14 cellular contexts compared by ENCODE assay signal in the genomic region with DNA sequence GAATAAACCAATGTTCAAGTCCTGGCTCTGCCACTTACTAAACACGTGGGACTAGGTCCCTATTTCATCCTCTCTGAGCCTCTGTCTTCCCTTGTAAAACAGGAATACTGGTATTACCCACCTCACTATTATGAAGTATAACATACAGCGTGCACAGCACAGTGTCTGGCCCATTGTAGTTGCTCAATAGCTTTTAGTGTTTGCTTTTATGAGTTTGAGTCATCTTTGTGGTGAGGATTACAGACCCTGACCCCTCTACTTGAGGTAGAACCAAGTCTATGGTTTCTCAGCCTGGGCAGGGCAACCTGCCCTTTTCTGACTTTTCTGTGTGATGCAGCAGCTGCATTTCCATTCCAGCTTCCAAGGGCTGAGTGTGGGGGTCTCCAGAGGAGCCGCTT. TPM values are rescaled to one million over a fixed set of nuclear protein-coding genes. Genes with fewer than 3 reads are reported as not detected.
DNase-seq lines count a peak whose midpoint lies in the region; ATAC-seq and TF ChIP-seq lines count a peak whose summit lies in the region.
"Had no signal": no experiment of that assay in that cellular context is flagged by ENCODE, and none has a peak within 500 bp of the region (broad histone marks: within the 10 kb centered on the region; RNA-seq: fewer than 3 reads in every experiment).

No MANE protein-coding gene starts in this region.

- H3K36me3 ChIP-seq in osteoblast (ENCODE audit: insufficient read depth, low read length) (no peaks in the 10 kb centered on the region), lower lobe of right lung (no peaks in the 10 kb centered on the region)
- H3K36me3 ChIP-seq: sigmoid colon, uterus had no signal

- peaks cover 15 to 21% of the 10 kb centered on the region in 2 donors for H3K27me3 Mint-ChIP-seq in T-cell

- H3K36me3 Mint-ChIP-seq in T-cell: no peaks in the 10 kb centered on the region

- intact Hi-C loops in posterior vena cava (cut with DNase I): no loop called here
- intact Hi-C loops in lower lobe of right lung (cut with DNase I): no loop called here

- no peak overlapping the region for H2AFZ ChIP-seq in osteoblast (ENCODE audit: low read length)

- H3K9me3 Mint-ChIP-seq in T-cell: peaks cover 0 to 3% (median 0%) of the 10 kb centered on the region in 3 donors

- peak overlapping the region; percentile 6 for H3K4me2 ChIP-seq in osteoblast (ENCODE audit: insufficient read depth, low read length)

- H3K4me3 ChIP-seq in NB4 (ENCODE audit: low read depth, low read length) (no peak overlapping the region), osteoblast (ENCODE audit: insufficient read depth, low read length) (no peak overlapping the region), lower lobe of right lung (no peak overlapping the region)
- H3K4me3 ChIP-seq: sigmoid colon, uterus had no signal

- TF ChIP-seq CTCF in NB4 (IDR thresholded peaks at IDR 0.05; ENCODE audit: low read depth, low read length): no peak
- no peak for TF ChIP-seq CTCF in osteoblast (IDR thresholded peaks at IDR 0.05; ENCODE audit: extremely low read depth, low read depth, low read length)
- TF ChIP-seq CTCF in lower lobe of right lung (IDR thresholded peaks at IDR 0.05): no peak

- H3K27me3 ChIP-seq in osteoblast (ENCODE audit: insufficient read depth, low read length) (peaks cover 39% of the 10 kb centered on the region), lower lobe of right lung (ENCODE audit: low read depth) (no peaks in the 10 kb centered on the region)
- H3K27me3 ChIP-seq: sigmoid colon, uterus had no signal

- H3K27ac ChIP-seq in osteoblast (ENCODE audit: low read depth, low read length) (no peak overlapping the region), lower lobe of right lung (no peak overlapping the region)
- H3K27ac ChIP-seq: sigmoid colon, uterus had no signal

- TF ChIP-seq POLR2A in NB4 (IDR thresholded peaks at IDR 0.05; ENCODE audit: extremely low read depth, insufficient read length): no peak

- POLR2A ChIA-PET in T-cell (lab: Charles Lee): no interaction called here

- peak; percentile 34 for ATAC-seq in GM18511 (IDR thresholded peaks at IDR 0.05; ENCODE audit: unreplicated experiment)
- ATAC-seq in T-cell (replicated peaks in 1 of 4): no peak
- no peak for ATAC-seq in lower lobe of right lung

- no peaks in the 10 kb centered on the region for H3K79me2 ChIP-seq in osteoblast (ENCODE audit: insufficient read depth, low read length)

- DNase-seq in NB4 (ENCODE audit: low read depth): peak; percentile 90
- peak; percentile 60 for DNase-seq in brain pericyte (ENCODE audit: low read depth, low spot score)
- no peak for DNase-seq in osteoblast (ENCODE audit: insufficient read length, low spot score, missing footprints)
- no peak for DNase-seq in activated effector memory CD4-positive, alpha-beta T cell treated with anti-CD3 and anti-CD28 coated beads, Interleukin-2, amount 50 U/mL, for 16 hours
- no peak for DNase-seq in posterior vena cava (ENCODE audit: low spot score)
- DNase-seq in T-cell: no peak
- no peak for DNase-seq in lower lobe of right lung
- DNase-seq: activated CD4-positive, alpha-beta T cell treated with anti-CD3 and anti-CD28 coated beads, Interleukin-2, amount 10 ng/mL, durations not matched to agents 24 days and 14 days; activated gamma-delta T cell; NCI-H2107; Right ventricle myocardium superior; sigmoid colon; uterus had no signal

- CTCF ChIA-PET in T-cell (lab: Charles Lee): interaction anchor here in 1 of 2 donors (0.6 kb wide), 1 partner anchor 491 kb away, joined by 3 read pairs; no protein-coding TSS in a partner anchor

- no peak overlapping the region for H3K4me3 Mint-ChIP-seq in T-cell
- H3K4me3 Mint-ChIP-seq: activated CD4-positive, alpha-beta T cell treated with anti-CD3 and anti-CD28 coated beads, Interleukin-2, amount 10 ng/mL, durations not matched to agents 24 days and 14 days had no signal

- no peaks in the 10 kb centered on the region for H4K20me1 ChIP-seq in osteoblast (ENCODE audit: insufficient read depth, low read length)

- H3K4me1 ChIP-seq in osteoblast (ENCODE audit: insufficient read depth, low read length) (peaks cover 11% of the 10 kb centered on the region), lower lobe of right lung (no peaks in the 10 kb centered on the region)
- H3K4me1 ChIP-seq: sigmoid colon, uterus had no signal

- no peak overlapping the region for H3K27ac Mint-ChIP-seq in T-cell
- H3K27ac Mint-ChIP-seq: activated CD4-positive, alpha-beta T cell treated with anti-CD3 and anti-CD28 coated beads, Interleukin-2, amount 10 ng/mL, durations not matched to agents 24 days and 14 days had no signal

- no peaks in the 10 kb centered on the region for H3K4me1 Mint-ChIP-seq in T-cell
- H3K4me1 Mint-ChIP-seq: activated CD4-positive, alpha-beta T cell treated with anti-CD3 and anti-CD28 coated beads, Interleukin-2, amount 10 ng/mL, durations not matched to agents 24 days and 14 days had no signal

- H3K9me3 ChIP-seq in osteoblast (ENCODE audit: low read depth, low read length): no peaks in the 10 kb centered on the region
- no peaks in the 10 kb centered on the region for H3K9me3 ChIP-seq in lower lobe of right lung
- H3K9me3 ChIP-seq: sigmoid colon, uterus had no signal

RNA-seq across cellular contexts. Expression of a gene that starts 16.5 kb away (rescaled TPM):
- total RNA-seq in osteoblast (9.8 and 18.6 TPM in 2 replicates), posterior vena cava (10 to 100 TPM in 1 of 2 donors, 1 to 10 TPM in 1; 6.4 to 12.2 TPM), T-cell (10 to 100 TPM; 22.3 to 64.0 (median 31.3) TPM), lower lobe of right lung (24.9 TPM)

RNA-seq across cellular contexts. Expression of a gene that starts 23.4 kb away (rescaled TPM):
- total RNA-seq in osteoblast (39.5 and 52.5 TPM in 2 replicates), posterior vena cava (10 to 100 TPM; 37.3 to 39.1 TPM), T-cell (10 to 100 TPM; 37.8 to 48.0 (median 40.3) TPM), lower lobe of right lung (85.7 TPM)

Comparison
In these comparisons a context has a peak if more than half of its experiments do, and no peak if none do; other contexts are left out.
1. DNase-seq: peak in NB4 (single experiment) and brain pericyte (single experiment); none in osteoblast (single experiment), activated effector memory CD4-positive, alpha-beta T cell treated with anti-CD3 and anti-CD28 coated beads, Interleukin-2, amount 50 U/mL, for 16 hours (single experiment), posterior vena cava (single experiment), T-cell (0 of 34) and lower lobe of right lung (single experiment).